18 cellular contexts compared by ENCODE assay signal in genomic region chr16:81527477-81528178, GRCh38.
DNase-seq lines count a peak whose midpoint lies in the region; ATAC-seq and TF ChIP-seq lines count a peak whose summit lies in the region.
"Had no signal": no experiment of that assay in that cellular context is flagged by ENCODE, and none has a peak within 500 bp of the region (broad histone marks: within the 10 kb centered on the region; RNA-seq: fewer than 3 reads in every experiment).

No MANE protein-coding gene starts in this region.

- CTCF ChIA-PET in activated CD8-positive, alpha-beta memory T cell treated with anti-CD3 and anti-CD28 coated beads, Interleukin-2, amount 10 ng/mL, durations not matched to agents 7 days and 5 days (lab: Charles Lee) = interaction anchor here (0.8 to 4.8 kb wide), 10 partner anchors 11 to 124 kb away, joined by 3 to 18 read pairs (median 3); no protein-coding TSS in a partner anchor
- CTCF ChIA-PET in mammary epithelial cell (lab: Charles Lee; ENCODE audit: low non-redundant PET) = no interaction called here

- H2AK5ac ChIP-seq in mesenchymal stem cell (ENCODE audit: low read length, severe bottlenecking) = no peak overlapping the region

- peaks cover 19% of the 10 kb centered on the region for H3K36me3 Mint-ChIP-seq in activated CD8-positive, alpha-beta memory T cell treated with anti-CD3 and anti-CD28 coated beads, Interleukin-2, amount 10 ng/mL, durations not matched to agents 7 days and 5 days
- peaks cover 6% of the 10 kb centered on the region for H3K36me3 Mint-ChIP-seq in T-helper 2 cell treated with Interferon-gamma antibody and Interleukin-4, amounts not matched to agents 5 μg/mL and 100 μg/mL, for 36 hours (ENCODE audit: low read depth)

- no peak overlapping the region for H2AFZ ChIP-seq in mammary epithelial cell (ENCODE audit: low read depth, low read length)
- no peak overlapping the region for H2AFZ ChIP-seq in mesenchymal stem cell (ENCODE audit: low read depth, low read length)
- H2AFZ ChIP-seq: parathyroid adenoma had no signal

- H4K20me1 ChIP-seq in mammary epithelial cell (ENCODE audit: insufficient read depth, low read length) = no peaks in the 10 kb centered on the region

- H3K14ac ChIP-seq in mesenchymal stem cell (ENCODE audit: low read length in 2 of 2) = no peak overlapping the region

- no peak overlapping the region for H3K4me3 Mint-ChIP-seq in activated CD8-positive, alpha-beta memory T cell treated with anti-CD3 and anti-CD28 coated beads, Interleukin-2, amount 10 ng/mL, durations not matched to agents 7 days and 5 days
- no peak overlapping the region for H3K4me3 Mint-ChIP-seq in T-helper 2 cell treated with Interferon-gamma antibody and Interleukin-4, amounts not matched to agents 5 μg/mL and 100 μg/mL, for 36 hours

- H2BK120ac ChIP-seq in mesenchymal stem cell (ENCODE audit: low read depth, low read length) = no peak overlapping the region

- WGBS in mammary epithelial cell (ENCODE audit: low coverage, missing lambda C conversion rate) = 73% methylated on average over 7 of the region's 7 CpGs
- 94% methylated on average over 5 of the region's 7 CpGs for WGBS in mesenchymal stem cell
- 75% methylated on average over 7 of the region's 7 CpGs for WGBS in suprapubic skin

- in situ Hi-C loops in mammary epithelial cell (cut with MboI; ENCODE audit: low sequenced_read_pairs in 2 of 2) = no loop called here

- no peaks in the 10 kb centered on the region for H3K9me3 ChIP-seq in mammary epithelial cell (replicated peaks; ENCODE audit: insufficient read depth, low read length)
- no peaks in the 10 kb centered on the region for H3K9me3 ChIP-seq in mesenchymal stem cell (ENCODE audit: control insufficient read depth, low read length)
- H3K9me3 ChIP-seq in suprapubic skin = no peaks in the 10 kb centered on the region

- H3K4me2 ChIP-seq in mammary epithelial cell (ENCODE audit: insufficient read depth, low read depth, low read length) (peak overlapping the region; percentile 48), mesenchymal stem cell (ENCODE audit: low read length, poor library complexity, severe bottlenecking) (no peak overlapping the region)

- no peak overlapping the region for H4K8ac ChIP-seq in mesenchymal stem cell (ENCODE audit: low read length)

- dilution Hi-C loops in mammary epithelial cell (cut with HindIII; ENCODE audit: low sequenced_read_pairs) = loop anchor here (5.0 kb wide), 3 partner anchors 35 to 95 kb away; no protein-coding TSS in a partner anchor

- H2BK15ac ChIP-seq in mesenchymal stem cell (ENCODE audit: low read depth, poor library complexity, severe bottlenecking) = no peak overlapping the region

- peaks cover 80% of the 10 kb centered on the region for H3K79me2 ChIP-seq in mammary epithelial cell (ENCODE audit: insufficient read depth, low read length)

- no peak overlapping the region for H3K4me3 ChIP-seq in mammary epithelial cell (replicated peaks in 1 of 3; ENCODE audit: insufficient read depth in 1 of 3, low read depth in 2 of 3, low read length in 3 of 3)
- no peak overlapping the region for H3K4me3 ChIP-seq in mesenchymal stem cell (ENCODE audit: insufficient read depth in 1 of 2, low read depth in 1 of 2, low read length in 2 of 2)
- no peak overlapping the region for H3K4me3 ChIP-seq in suprapubic skin
- no peak overlapping the region for H3K4me3 ChIP-seq in H7 (ENCODE audit: insufficient read depth, low read depth, low read length)
- H3K4me3 ChIP-seq: coronary artery had no signal

- no peak for ATAC-seq in activated CD8-positive, alpha-beta memory T cell treated with anti-CD3 and anti-CD28 coated beads, Interleukin-2, amount 10 ng/mL, durations not matched to agents 7 days and 5 days
- ATAC-seq: Panc1 had no signal

- no peak overlapping the region for H2BK5ac ChIP-seq in mesenchymal stem cell (ENCODE audit: low read depth, low read length, poor library complexity, severe bottlenecking)

- H3K9me3 Mint-ChIP-seq in activated CD8-positive, alpha-beta memory T cell treated with anti-CD3 and anti-CD28 coated beads, Interleukin-2, amount 10 ng/mL, durations not matched to agents 7 days and 5 days (ENCODE audit: low read depth) = no peaks in the 10 kb centered on the region
- no peaks in the 10 kb centered on the region for H3K9me3 Mint-ChIP-seq in T-helper 2 cell treated with Interferon-gamma antibody and Interleukin-4, amounts not matched to agents 5 μg/mL and 100 μg/mL, for 36 hours

- no peak overlapping the region for H3K4ac ChIP-seq in mesenchymal stem cell (ENCODE audit: low read depth in 1 of 2, low read length in 2 of 2)

- no peak overlapping the region for H3K18ac ChIP-seq in mesenchymal stem cell (ENCODE audit: low read depth in 1 of 2, low read length in 2 of 2)

- TF ChIP-seq CTCF in mammary epithelial cell (conservative IDR thresholded peaks at IDR 0.05 in 1 of 2, IDR thresholded peaks at IDR 0.05 in 1 of 2; ENCODE audit: extremely low read depth in 1 of 2, insufficient read depth in 1 of 2, low read depth in 1 of 2, low read length in 2 of 2) = no peak
- TF ChIP-seq CTCF in suprapubic skin (IDR thresholded peaks at IDR 0.05) = no peak

- intact Hi-C loops in mammary epithelial cell (cut with micrococcal nuclease) = loop anchor here (1.0 kb wide), 3 partner anchors 34 to 94 kb away; no protein-coding TSS in a partner anchor

- TF ChIP-seq POLR2A in suprapubic skin (IDR thresholded peaks at IDR 0.05) = no peak

- H3K4me1 ChIP-seq in mammary epithelial cell (ENCODE audit: insufficient read depth, low read length) (peaks cover 89% of the 10 kb centered on the region), mesenchymal stem cell (ENCODE audit: control insufficient read depth, insufficient read depth, low read depth, low read length) (peaks cover 18% of the 10 kb centered on the region), suprapubic skin (peaks cover 79% of the 10 kb centered on the region)
- H3K4me1 ChIP-seq: parathyroid adenoma had no signal

- no peaks in the 10 kb centered on the region for H3K27me3 Mint-ChIP-seq in activated CD8-positive, alpha-beta memory T cell treated with anti-CD3 and anti-CD28 coated beads, Interleukin-2, amount 10 ng/mL, durations not matched to agents 7 days and 5 days
- H3K27me3 Mint-ChIP-seq in T-helper 2 cell treated with Interferon-gamma antibody and Interleukin-4, amounts not matched to agents 5 μg/mL and 100 μg/mL, for 36 hours (ENCODE audit: low read depth) = no peaks in the 10 kb centered on the region

- H3K36me3 ChIP-seq in mammary epithelial cell (ENCODE audit: insufficient read depth, low read length) = peaks cover 2% of the 10 kb centered on the region
- H3K36me3 ChIP-seq in mesenchymal stem cell (ENCODE audit: control insufficient read depth in 1 of 2, insufficient read depth in 2 of 2, low read depth in 1 of 2, low read length in 2 of 2) = peaks cover 0 to 7% of the 10 kb centered on the region in 2 experiments
- H3K36me3 ChIP-seq in suprapubic skin = no peaks in the 10 kb centered on the region
- no peaks in the 10 kb centered on the region for H3K36me3 ChIP-seq in H7 (replicated peaks; ENCODE audit: control insufficient read depth, insufficient read depth, low read length)

- peaks cover 45% of the 10 kb centered on the region for H3K79me1 ChIP-seq in mesenchymal stem cell (replicated peaks; ENCODE audit: low read length, poor library complexity, severe bottlenecking)

- H3K27me3 ChIP-seq in mammary epithelial cell (ENCODE audit: insufficient read depth, low read length) (no peaks in the 10 kb centered on the region), mesenchymal stem cell (ENCODE audit: control insufficient read depth in 1 of 2, insufficient read depth in 1 of 2, low read length in 2 of 2) (no peaks in the 10 kb centered on the region), suprapubic skin (no peaks in the 10 kb centered on the region), H7 (ENCODE audit: control insufficient read depth, insufficient read depth, low read length) (no peaks in the 10 kb centered on the region)

- no TSS peak for BruUV-seq in mammary epithelial cell (replicated peaks; lab: Mats Ljungman, UMichigan)

- H3K9ac ChIP-seq in mammary epithelial cell (ENCODE audit: insufficient read depth, low read length) (peak overlapping the region; percentile 93), mesenchymal stem cell (ENCODE audit: low read length) (peak overlapping the region; percentile 76)
- H3K9ac ChIP-seq: parathyroid adenoma had no signal

- peak overlapping the region; percentile 69 for H3K27ac Mint-ChIP-seq in activated CD8-positive, alpha-beta memory T cell treated with anti-CD3 and anti-CD28 coated beads, Interleukin-2, amount 10 ng/mL, durations not matched to agents 7 days and 5 days
- H3K27ac Mint-ChIP-seq in T-helper 2 cell treated with Interferon-gamma antibody and Interleukin-4, amounts not matched to agents 5 μg/mL and 100 μg/mL, for 36 hours = no peak overlapping the region

- no peak for TF ChIP-seq EP300 in suprapubic skin (IDR thresholded peaks at IDR 0.05)

- H2BK12ac ChIP-seq in mesenchymal stem cell (ENCODE audit: low read length in 2 of 2) = no peak overlapping the region

- peaks cover 80% of the 10 kb centered on the region for H3K4me1 Mint-ChIP-seq in activated CD8-positive, alpha-beta memory T cell treated with anti-CD3 and anti-CD28 coated beads, Interleukin-2, amount 10 ng/mL, durations not matched to agents 7 days and 5 days
- peaks cover 29% of the 10 kb centered on the region for H3K4me1 Mint-ChIP-seq in T-helper 2 cell treated with Interferon-gamma antibody and Interleukin-4, amounts not matched to agents 5 μg/mL and 100 μg/mL, for 36 hours (ENCODE audit: low read depth)

- no peak for DNase-seq in activated CD8-positive, alpha-beta memory T cell treated with anti-CD3 and anti-CD28 coated beads, Interleukin-2, amount 10 ng/mL, durations not matched to agents 7 days and 5 days
- DNase-seq in activated CD8-positive, alpha-beta memory T cell treated with anti-CD3 and anti-CD28 coated beads for 24 hours = no peak
- DNase-seq in mammary epithelial cell (no peak), mesenchymal stem cell (no peak), suprapubic skin (ENCODE audit: low spot score in 2 of 2) (no peak), H7 (no peak), cerebellum (ENCODE audit: low spot score) (no peak)
- no peak for DNase-seq in T-helper 2 cell treated with Interferon-gamma antibody and Interleukin-4, amounts not matched to agents 5 μg/mL and 100 μg/mL, for 36 hours (ENCODE audit: low spot score)
- DNase-seq: 8988T; activated effector memory CD4-positive, alpha-beta T cell treated with Interleukin-2 at 50 U/mL for 16 hours; DND-41; NCI-H2107; stimulated activated CD4-positive, alpha-beta T cell treated with anti-CD3 and anti-CD28 coated beads, Interleukin-12 subunit alpha, Interleukin-12 subunit beta, amount 100 ng/mL, for 4 hours; stimulated activated naive CD4-positive, alpha-beta T cell had no signal

- H3K23ac ChIP-seq in mesenchymal stem cell (ENCODE audit: low read length in 2 of 2) = no peak overlapping the region

- H3K27ac ChIP-seq in mammary epithelial cell (ENCODE audit: insufficient read depth, low read depth, low read length) = peak overlapping the region; percentile 100
- no peak overlapping the region for H3K27ac ChIP-seq in mesenchymal stem cell (ENCODE audit: low read length, poor library complexity, severe bottlenecking)
- peak overlapping the region; percentile 95 for H3K27ac ChIP-seq in suprapubic skin
- H3K27ac ChIP-seq: C4-2B, parathyroid adenoma had no signal

- H4K91ac ChIP-seq in mesenchymal stem cell (ENCODE audit: low read length) = no peak overlapping the region
